25 cellular contexts compared by ENCODE assay signal in genomic region chr6:89278956-89279355, GRCh38. TPM values are rescaled to one million over a fixed set of nuclear protein-coding genes. Genes with fewer than 3 reads are reported as not detected.
DNase-seq lines count a peak whose midpoint lies in the region; ATAC-seq and TF ChIP-seq lines count a peak whose summit lies in the region.
"Had no signal": no experiment of that assay in that cellular context is flagged by ENCODE, and none has a peak within 500 bp of the region (broad histone marks: within the 10 kb centered on the region; RNA-seq: fewer than 3 reads in every experiment).

No MANE protein-coding gene starts in this region.

- H3K4me1 ChIP-seq in aorta (ENCODE audit: control insufficient read depth in 1 of 2, insufficient read depth in 2 of 2, low read length in 2 of 2) (no peaks in the 10 kb centered on the region), PC-3 (ENCODE audit: insufficient read depth, low read length) (no peaks in the 10 kb centered on the region)
- H3K4me1 ChIP-seq: A549; BE2C; BLaER1 treated with 17β-estradiol and CSF1 and Interleukin-3, amounts not matched to agents 10 nM and 100 nM had no signal

- CTCF ChIA-PET in activated CD8-positive, alpha-beta memory T cell treated with anti-CD3 and anti-CD28 coated beads, Interleukin-2, amount 10 ng/mL, durations not matched to agents 7 days and 5 days (lab: Charles Lee): no interaction called here
- CTCF ChIA-PET in PC-3 (lab: Charles Lee): no interaction called here

- H3K27me3 ChIP-seq in aorta (ENCODE audit: control insufficient read depth in 1 of 2, insufficient read depth in 2 of 2, low read length in 1 of 2): no peaks in the 10 kb centered on the region
- H3K27me3 ChIP-seq in PC-3 (ENCODE audit: low read length): no peaks in the 10 kb centered on the region
- H3K27me3 ChIP-seq: BE2C; BLaER1 treated with 17β-estradiol and CSF1 and Interleukin-3, amounts not matched to agents 10 nM and 100 nM had no signal

- no peaks in the 10 kb centered on the region for H3K79me2 ChIP-seq in PC-3 (ENCODE audit: low read length)

- no peak overlapping the region for H3K27ac Mint-ChIP-seq in activated CD8-positive, alpha-beta memory T cell treated with anti-CD3 and anti-CD28 coated beads, Interleukin-2, amount 10 ng/mL, durations not matched to agents 7 days and 5 days
- H3K27ac Mint-ChIP-seq in central memory CD8-positive, alpha-beta T cell (ENCODE audit: low read depth): peak overlapping the region; percentile 58
- H3K27ac Mint-ChIP-seq: CD14-positive monocyte; CD4-positive, alpha-beta T cell; CD8-positive, alpha-beta memory T cell had no signal

- intact Hi-C loops in aorta (cut with DNase I): no loop called here
- intact Hi-C loops in PC-3 (cut with micrococcal nuclease): no loop called here

- peak; percentile 39 for DNase-seq in activated CD8-positive, alpha-beta memory T cell treated with anti-CD3 and anti-CD28 coated beads, Interleukin-2, amount 10 ng/mL, durations not matched to agents 7 days and 5 days
- DNase-seq in activated CD8-positive, alpha-beta memory T cell treated with anti-CD3 and anti-CD28 coated beads, Interleukin-2, amount 50 U/mL, for 48 hours: no peak
- DNase-seq in central memory CD8-positive, alpha-beta T cell (ENCODE audit: low spot score in 2 of 2): no peak
- DNase-seq in mesenteric fat pad (ENCODE audit: low spot score): peak; percentile 71
- DNase-seq in aorta: no peak
- DNase-seq in PC-3: no peak
- DNase-seq: 8988T; ACHN; AML-193; BE2C; CD4-positive, alpha-beta T cell; CD8-positive, alpha-beta memory T cell; DMS 273 treated with DMSO at 0.1 percent for 48 hours; DMS79; EL; GDM1; GM23248; H7; HCEC 1CT had no signal

- no peaks in the 10 kb centered on the region for H3K9me2 ChIP-seq in PC-3 (replicated peaks; ENCODE audit: low read length)

- H3K9ac ChIP-seq in PC-3 (ENCODE audit: low read length): no peak overlapping the region
- H3K9ac ChIP-seq: BLaER1 treated with 17β-estradiol and CSF1 and Interleukin-3, amounts not matched to agents 10 nM and 100 nM; GM23248 had no signal

- BruUV-seq in PC-3 (replicated peaks; lab: Mats Ljungman, UMichigan): no TSS peak

- H3K27me3 Mint-ChIP-seq in activated CD8-positive, alpha-beta memory T cell treated with anti-CD3 and anti-CD28 coated beads, Interleukin-2, amount 10 ng/mL, durations not matched to agents 7 days and 5 days: peaks cover 6% of the 10 kb centered on the region
- no peaks in the 10 kb centered on the region for H3K27me3 Mint-ChIP-seq in central memory CD8-positive, alpha-beta T cell
- H3K27me3 Mint-ChIP-seq: CD4-positive, alpha-beta T cell had no signal

- no peaks in the 10 kb centered on the region for H3F3A ChIP-seq in PC-3 (ENCODE audit: low read length, unreplicated experiment)

- no peak overlapping the region for H3K4me3 Mint-ChIP-seq in activated CD8-positive, alpha-beta memory T cell treated with anti-CD3 and anti-CD28 coated beads, Interleukin-2, amount 10 ng/mL, durations not matched to agents 7 days and 5 days
- no peak overlapping the region for H3K4me3 Mint-ChIP-seq in central memory CD8-positive, alpha-beta T cell
- H3K4me3 Mint-ChIP-seq: CD14-positive monocyte; CD4-positive, alpha-beta T cell; CD8-positive, alpha-beta memory T cell had no signal

- POLR2A ChIA-PET in PC-3 (lab: Charles Lee; ENCODE audit: unreplicated experiment): no interaction called here

- no peaks in the 10 kb centered on the region for H3K9me3 Mint-ChIP-seq in activated CD8-positive, alpha-beta memory T cell treated with anti-CD3 and anti-CD28 coated beads, Interleukin-2, amount 10 ng/mL, durations not matched to agents 7 days and 5 days (ENCODE audit: low read depth)
- H3K9me3 Mint-ChIP-seq in central memory CD8-positive, alpha-beta T cell: no peaks in the 10 kb centered on the region
- H3K9me3 Mint-ChIP-seq: CD4-positive, alpha-beta T cell; CD8-positive, alpha-beta memory T cell had no signal

- TF ChIP-seq CTCF in PC-3 (conservative IDR thresholded peaks at IDR 0.05; ENCODE audit: low read depth, low read length): no peak

- H3K27ac ChIP-seq in aorta (ENCODE audit: low read depth in 1 of 2, low read length in 2 of 2) (no peak overlapping the region), PC-3 (ENCODE audit: low read length) (no peak overlapping the region)
- H3K27ac ChIP-seq: A549; BLaER1 treated with 17β-estradiol and CSF1 and Interleukin-3, amounts not matched to agents 10 nM and 100 nM; GM23248 had no signal

- no peaks in the 10 kb centered on the region for H4K20me1 ChIP-seq in PC-3 (ENCODE audit: low read length)
- H4K20me1 ChIP-seq: BLaER1 treated with 17β-estradiol and CSF1 and Interleukin-3, amounts not matched to agents 10 nM and 100 nM had no signal

- WGBS in aorta, 2 donors: 92 to 93% methylated on average over 9 of the region's 9 CpGs

- H3K9me3 ChIP-seq in aorta (ENCODE audit: control insufficient read depth, low read length) (no peaks in the 10 kb centered on the region), PC-3 (ENCODE audit: low read length) (no peaks in the 10 kb centered on the region)
- H3K9me3 ChIP-seq: A549; BE2C; BLaER1 treated with 17β-estradiol and CSF1 and Interleukin-3, amounts not matched to agents 10 nM and 100 nM had no signal

- no peak overlapping the region for H3K4me2 ChIP-seq in PC-3 (ENCODE audit: low read length)
- H3K4me2 ChIP-seq: A549; BLaER1 treated with 17β-estradiol and CSF1 and Interleukin-3, amounts not matched to agents 10 nM and 100 nM had no signal

- H3K36me3 Mint-ChIP-seq in activated CD8-positive, alpha-beta memory T cell treated with anti-CD3 and anti-CD28 coated beads, Interleukin-2, amount 10 ng/mL, durations not matched to agents 7 days and 5 days: no peaks in the 10 kb centered on the region
- no peaks in the 10 kb centered on the region for H3K36me3 Mint-ChIP-seq in central memory CD8-positive, alpha-beta T cell (ENCODE audit: insufficient read depth)
- H3K36me3 Mint-ChIP-seq: CD14-positive monocyte; CD8-positive, alpha-beta memory T cell had no signal

- H3K4me3 ChIP-seq in aorta (ENCODE audit: low read length in 2 of 2) (no peak overlapping the region), PC-3 (ENCODE audit: low read length) (no peak overlapping the region)
- H3K4me3 ChIP-seq: A549; BLaER1 treated with 17β-estradiol and CSF1 and Interleukin-3, amounts not matched to agents 10 nM and 100 nM; GM12878; GM23248 had no signal

- no peak for ATAC-seq in activated CD8-positive, alpha-beta memory T cell treated with anti-CD3 and anti-CD28 coated beads, Interleukin-2, amount 10 ng/mL, durations not matched to agents 7 days and 5 days
- ATAC-seq in central memory CD8-positive, alpha-beta T cell (replicated peaks; ENCODE audit: extremely low read depth, poor library complexity, severe bottlenecking): no peak
- no peak for ATAC-seq in HG03280 (IDR thresholded peaks at IDR 0.05; ENCODE audit: unreplicated experiment)
- no peak for ATAC-seq in aorta (ENCODE audit: low FRiP score)
- no peak for ATAC-seq in PC-3
- ATAC-seq: A549, GM12878 had no signal

- no peak overlapping the region for H2AFZ ChIP-seq in PC-3 (ENCODE audit: low read length)
- H2AFZ ChIP-seq: GM23248 had no signal

- no peaks in the 10 kb centered on the region for H3K36me3 ChIP-seq in aorta (ENCODE audit: control insufficient read depth in 1 of 2, insufficient read depth in 2 of 2, low read length in 1 of 2)
- no peaks in the 10 kb centered on the region for H3K36me3 ChIP-seq in PC-3 (ENCODE audit: low read depth, low read length)
- H3K36me3 ChIP-seq: BE2C; BLaER1 treated with 17β-estradiol and CSF1 and Interleukin-3, amounts not matched to agents 10 nM and 100 nM had no signal

- peaks cover 7% of the 10 kb centered on the region for H3K4me1 Mint-ChIP-seq in activated CD8-positive, alpha-beta memory T cell treated with anti-CD3 and anti-CD28 coated beads, Interleukin-2, amount 10 ng/mL, durations not matched to agents 7 days and 5 days
- H3K4me1 Mint-ChIP-seq in central memory CD8-positive, alpha-beta T cell: peaks cover 6% of the 10 kb centered on the region

RNA-seq across cellular contexts. Expression of gene GABRR2, which starts 36.1 kb away (rescaled TPM):
- 1 to 10 TPM in 1 of 2 experiments, under 1 TPM in 1; 0.67 to 1.0 TPM for total RNA-seq in activated CD8-positive, alpha-beta memory T cell treated with anti-CD3 and anti-CD28 coated beads, Interleukin-2, amount 10 ng/mL, durations not matched to agents 7 days and 5 days
- total RNA-seq in mesenteric fat pad (2.2 TPM), aorta (1 to 10 TPM; 3.3 to 3.6 TPM), PC-3 (2014; rRNA removed) (0.23 and 0.36 TPM in 2 replicates)
- polyA plus RNA-seq in aorta: under 1 TPM in 1 of 2 donors, not detected in 1; 0.82 TPM
- total RNA-seq: GM23248, H1, H7 had no signal
- polyA plus RNA-seq: CD14-positive monocyte, GM23248, H1 had no signal

Comparison
In these comparisons a context has a peak if more than half of its experiments do, and no peak if none do; other contexts are left out.
1. DNase-seq: peak in activated CD8-positive, alpha-beta memory T cell treated with anti-CD3 and anti-CD28 coated beads, Interleukin-2, amount 10 ng/mL, durations not matched to agents 7 days and 5 days (single experiment) and mesenteric fat pad (single experiment); none in activated CD8-positive, alpha-beta memory T cell treated with anti-CD3 and anti-CD28 coated beads, Interleukin-2, amount 50 U/mL, for 48 hours (single experiment), central memory CD8-positive, alpha-beta T cell (0 of 2), aorta (0 of 2) and PC-3 (single experiment).